In the genomic region with DNA sequence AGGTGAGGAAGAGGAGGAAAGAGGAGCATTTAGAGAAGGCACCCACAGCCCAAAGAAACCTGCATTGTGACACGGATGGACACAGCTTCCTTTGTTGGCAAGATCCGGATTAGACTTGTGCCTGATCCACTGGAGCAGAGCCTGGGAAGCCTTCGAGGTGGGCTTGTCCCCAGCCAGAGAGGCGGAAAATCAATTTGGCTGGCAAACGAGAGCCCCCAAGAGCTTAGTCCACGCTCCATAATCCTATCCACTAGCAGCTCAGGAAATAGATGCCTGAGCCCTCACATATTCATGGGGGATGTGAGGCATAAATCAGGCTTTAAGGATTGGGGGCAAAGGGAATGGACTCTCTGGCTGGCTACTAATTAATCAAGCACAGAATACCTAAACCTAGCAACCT, we compare ENCODE assay signal across 1 cellular context.
TF ChIP-seq lines count a peak whose summit lies in the region.

No MANE protein-coding gene starts in this region.

TF ChIP-seq in GM23338, 12 proteins besides CTCF, POLR2A, EP300 and RAD21 (continued from another document):
- no peak for TF ChIP-seq EZH2phosphoT487 (IDR thresholded peaks at IDR 0.05; ENCODE audit: unreplicated experiment)
- TF ChIP-seq POLR2AphosphoS5 (IDR thresholded peaks at IDR 0.05; ENCODE audit: low read depth): no peak
